In the genomic region with DNA sequence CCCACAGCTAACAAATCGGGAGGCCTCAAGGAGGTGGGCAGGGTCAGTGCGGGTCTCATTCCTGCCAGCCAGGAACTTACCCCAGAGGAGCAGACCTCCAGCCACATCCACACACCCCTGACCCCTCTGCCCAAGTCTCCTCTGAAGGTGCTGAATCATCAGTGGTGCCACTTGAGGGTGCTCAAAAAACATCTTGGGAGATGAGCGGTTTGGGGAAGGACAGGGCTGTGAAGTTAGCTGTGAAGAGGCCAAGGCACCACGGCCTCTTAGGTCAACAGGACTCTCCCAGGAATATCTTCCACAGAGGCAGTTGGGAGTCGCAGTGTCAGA, we compare ENCODE assay signal across 11 cellular contexts. TPM values are rescaled to one million over a fixed set of nuclear protein-coding genes. Genes with fewer than 3 reads are reported as not detected.
A peak's percentile ranks its signal among the peaks of the same experiment; 100 is the strongest.
DNase-seq lines count a peak whose midpoint lies in the region; ATAC-seq, FAIRE-seq and TF ChIP-seq lines count a peak whose summit lies in the region.
"Had no signal": no experiment of that assay in that cellular context is flagged by ENCODE, and none has a peak within 500 bp of the region (broad histone marks: within the 10 kb centered on the region; RNA-seq: fewer than 3 reads in every experiment).

No MANE protein-coding gene starts in this region.

- no peaks in the 10 kb centered on the region for H3K9me2 ChIP-seq in PC-3 (replicated peaks; ENCODE audit: low read length)

- no peaks in the 10 kb centered on the region for H3K36me3 ChIP-seq in PC-3 (ENCODE audit: low read depth, low read length)
- H3K36me3 ChIP-seq in right atrium auricular region = peaks cover 3% of the 10 kb centered on the region
- H3K36me3 ChIP-seq in small intestine (ENCODE audit: control insufficient read depth in 2 of 2, insufficient read depth in 2 of 2, low read length in 2 of 2) = no peaks in the 10 kb centered on the region

- intact Hi-C loops in PC-3 (cut with micrococcal nuclease) = loop anchor here (5.0 kb wide), 1 partner anchor 93 kb away; no protein-coding TSS in a partner anchor

- BruUV-seq in PC-3 (replicated peaks; lab: Mats Ljungman, UMichigan) = TSS peak; percentile 44

- H3K27me3 ChIP-seq in PC-3 (ENCODE audit: low read length) (no peaks in the 10 kb centered on the region), right atrium auricular region (no peaks in the 10 kb centered on the region), small intestine (ENCODE audit: control insufficient read depth in 2 of 2, insufficient read depth in 2 of 2, low read length in 2 of 2) (no peaks in the 10 kb centered on the region)

- H3K79me2 ChIP-seq in PC-3 (ENCODE audit: low read length) = no peaks in the 10 kb centered on the region
- H3K79me2 ChIP-seq: parathyroid adenoma had no signal

- FAIRE-seq in small intestine (lab: Jason Lieb, UNC) = no peak

- no peak overlapping the region for H3K9ac ChIP-seq in PC-3 (ENCODE audit: low read length)
- H3K9ac ChIP-seq: parathyroid adenoma had no signal

- TF ChIP-seq CTCF in GM12864 (IDR thresholded peaks at IDR 0.05; ENCODE audit: low read depth, low read length, missing control alignments) (no peak), PC-3 (conservative IDR thresholded peaks at IDR 0.05; ENCODE audit: low read depth, low read length) (no peak), right atrium auricular region (IDR thresholded peaks at IDR 0.05) (no peak)

- POLR2A ChIA-PET in PC-3 (lab: Charles Lee; ENCODE audit: unreplicated experiment) = no interaction called here

- H3F3A ChIP-seq in PC-3 (ENCODE audit: low read length, unreplicated experiment) = no peaks in the 10 kb centered on the region

- CTCF ChIA-PET in PC-3 (lab: Charles Lee) = no interaction called here

- H3K9me3 ChIP-seq in PC-3 (ENCODE audit: low read length) (no peaks in the 10 kb centered on the region), right atrium auricular region (no peaks in the 10 kb centered on the region), small intestine (ENCODE audit: control insufficient read depth, low read depth) (no peaks in the 10 kb centered on the region)

- 41 to 61% (median 43%) methylated on average over 5 of the region's 5 CpGs for WGBS in small intestine, 3 donors

- no peak overlapping the region for H3K27ac ChIP-seq in PC-3 (ENCODE audit: low read length)
- peak overlapping the region; percentile 87 to 91 for H3K27ac ChIP-seq in right atrium auricular region
- peak overlapping the region in 1 of 2 donors; percentile 82 for H3K27ac ChIP-seq in small intestine (ENCODE audit: low read depth in 1 of 2, low read length in 1 of 2)
- H3K27ac ChIP-seq: parathyroid adenoma had no signal

- no peak overlapping the region for H3K4me2 ChIP-seq in PC-3 (ENCODE audit: low read length)

- ATAC-seq in PC-3 (no peak), GM19351 (IDR thresholded peaks at IDR 0.05; ENCODE audit: unreplicated experiment) (no peak)

- peaks cover 5% of the 10 kb centered on the region; the same call in 1 of the 2 replicates for H3K4me1 ChIP-seq in PC-3 (ENCODE audit: insufficient read depth, low read length)
- H3K4me1 ChIP-seq in right atrium auricular region = peaks cover 0 to 44% of the 10 kb centered on the region in 2 donors
- no peaks in the 10 kb centered on the region for H3K4me1 ChIP-seq in small intestine (ENCODE audit: control insufficient read depth in 2 of 2, insufficient read depth in 1 of 2, low read depth in 1 of 2, low read length in 1 of 2)
- H3K4me1 ChIP-seq: parathyroid adenoma had no signal

- no peaks in the 10 kb centered on the region for H4K20me1 ChIP-seq in PC-3 (ENCODE audit: low read length)

- H2AFZ ChIP-seq in PC-3 (ENCODE audit: low read length) = no peak overlapping the region

- peak overlapping the region; percentile 61 for H3K4me3 ChIP-seq in GM12864 (ENCODE audit: low read depth, low read length)
- no peak overlapping the region for H3K4me3 ChIP-seq in PC-3 (ENCODE audit: low read length)
- peak overlapping the region; percentile 71 to 77 for H3K4me3 ChIP-seq in right atrium auricular region
- peak overlapping the region; percentile 40 to 90 for H3K4me3 ChIP-seq in small intestine (ENCODE audit: low read depth in 1 of 2, low read length in 2 of 2)

- DNase-seq in GM12864 (ENCODE audit: low read depth) (no peak), PC-3 (no peak), right atrium auricular region (ENCODE audit: low spot score) (no peak), small intestine (peak; percentile 24), amniotic stem cell (lab: John Stamatoyannopoulos, UW) (no peak), 8988T (no peak)
- DNase-seq: activated T-cell treated with anti-CD3 and anti-CD28 coated beads, Interleukin-2, amount 50 U/mL, for 24 hours; effector CD4-positive, alpha-beta T cell; SW 1271 had no signal

RNA-seq across cellular contexts. Expression of a gene that starts 1.2 kb away (rescaled TPM):
- 1.4 and 5.2 TPM in 2 replicates for total RNA-seq in PC-3 (2014; rRNA removed)
- 10 to 100 TPM; 28.8 to 57.6 TPM for total RNA-seq in right atrium auricular region
- 10 to 100 TPM; 11.6 to 91.6 (median 83.4) TPM for polyA plus RNA-seq in small intestine

RNA-seq across cellular contexts. Expression of a gene that starts 48.6 kb away (rescaled TPM):
- total RNA-seq in PC-3 (2014; rRNA removed) (83.7 and 92.4 TPM in 2 replicates), right atrium auricular region (10 to 100 TPM; 43.6 to 73.7 TPM)
- 100 to 1,000 TPM; 136 to 259 (median 206) TPM for polyA plus RNA-seq in small intestine

RNA-seq across cellular contexts. Expression of a gene that starts 50.7 kb away (rescaled TPM):
- total RNA-seq in PC-3 (2014; rRNA removed) (24.3 and 62.3 TPM in 2 replicates), right atrium auricular region (10 to 100 TPM; 44.8 to 57.1 TPM)
- polyA plus RNA-seq in small intestine = 10 to 100 TPM; 56.5 to 95.7 (median 58.7) TPM
